In the genomic region with DNA sequence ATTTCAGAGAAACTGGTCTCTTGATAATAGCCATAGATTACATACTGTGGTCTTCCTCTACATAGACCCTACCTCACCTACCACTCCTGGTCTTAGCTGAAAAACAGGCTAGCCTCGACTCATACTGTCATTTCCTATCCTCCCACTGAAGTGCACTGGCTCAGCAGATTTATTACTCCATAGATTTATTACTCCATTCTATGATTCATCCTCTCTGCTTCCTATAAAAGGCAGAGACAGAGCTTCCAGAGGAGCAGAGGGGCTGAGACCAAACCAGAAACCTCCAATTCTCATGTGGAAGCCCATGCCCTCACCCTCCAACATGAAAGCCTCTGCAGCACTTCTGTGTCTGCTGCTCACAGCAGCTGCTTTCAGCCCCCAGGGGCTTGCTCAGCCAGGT, we compare ENCODE assay signal across 34 cellular contexts. TPM values are rescaled to one million over a fixed set of nuclear protein-coding genes. Genes with fewer than 3 reads are reported as not detected.
DNase-seq lines count a peak whose midpoint lies in the region; ATAC-seq, FAIRE-seq and TF ChIP-seq lines count a peak whose summit lies in the region.
"Had no signal": no experiment of that assay in that cellular context is flagged by ENCODE, and none has a peak within 500 bp of the region (broad histone marks: within the 10 kb centered on the region; RNA-seq: fewer than 3 reads in every experiment).

A gene (plus strand): TSS at position 253 of the 400 bp plus-strand sequence. CDS start 70 bp downstream, at position 323.

- 0% methylated on average over 1 of the region's 1 CpG for WGBS in A549 (ENCODE audit: missing lambda C conversion rate)
- no CpG with 5 or more reads among the region's 1 CpG for WGBS in IMR-90 (ENCODE audit: extremely low coverage in 2 of 2, insufficient read length in 1 of 2), 2 experiments
- 0% methylated on average over 1 of the region's 1 CpG for WGBS in prostate gland

- no peak within 1 kb of the TSS for H3K9ac ChIP-seq in IMR-90 (ENCODE audit: low read depth, low read length)
- H3K9ac ChIP-seq: neural progenitor cell had no signal

- no peak within 1 kb of the TSS for H2BK120ac ChIP-seq in IMR-90 (ENCODE audit: low read depth, low read length)

- no peaks in the 10 kb centered on the region for H4K20me1 ChIP-seq in IMR-90 (ENCODE audit: insufficient read depth, low read length)

- no peak within 1 kb of the TSS for H2AK9ac ChIP-seq in IMR-90 (replicated peaks; ENCODE audit: low read depth, low read length, poor library complexity)

- no peak within 1 kb of the TSS for H4K91ac ChIP-seq in IMR-90 (ENCODE audit: insufficient read depth, low read depth, low read length)

- DNase-seq in A549 (ENCODE audit: low read depth in 1 of 2, low spot score in 1 of 2) (no peak), IMR-90 (peak; percentile 36), fibroblast of villous mesenchyme (ENCODE audit: low read depth) (peak; percentile 37), pons (ENCODE audit: low spot score) (no peak), DMS53 treated with DMSO at 0.1 percent for 48 hours (lab: John Stamatoyannopoulos, UW; ENCODE audit: unreplicated experiment) (no peak), prostate gland (ENCODE audit: low spot score) (no peak), dedifferentiated amniotic fluid mesenchymal stem cell (ENCODE audit: extremely low spot score) (no peak)
- DNase-seq: activated CD4-positive, alpha-beta T cell treated with anti-CD3 and anti-CD28 coated beads, Interleukin-2, amount 50 U/mL, for 48 hours; activated CD4-positive, CD25-positive, alpha-beta regulatory T cell; activated effector memory CD4-positive, alpha-beta T cell treated with anti-CD3 and anti-CD28 coated beads, Interleukin-2, amount 50 U/mL, for 16 hours; BE2C; COR-L47; DMS79; effector CD4-positive, alpha-beta T cell; erythroblast; islet precursor cell; KBM-7; lower lobe of right lung; NCI-H1048; NCI-H187; psoas muscle; SHP77; stimulated activated CD4-positive, alpha-beta T cell treated with anti-CD3 and anti-CD28 coated beads, Interleukin-1b, Interleukin-23, amount 100 ng/mL, for 48 hours; T-cell had no signal

- H3K18ac ChIP-seq in IMR-90 (ENCODE audit: low read depth, low read length) = no peak within 1 kb of the TSS

- no peaks in the 10 kb centered on the region for H3K9me1 ChIP-seq in IMR-90 (ENCODE audit: insufficient read depth, low read length)

- intact Hi-C loops in IMR-90 (cut with micrococcal nuclease) = no loop called here
- intact Hi-C loops in prostate gland (cut with DNase I) = no loop called here

- no peak within 1 kb of the TSS for H2BK15ac ChIP-seq in IMR-90 (ENCODE audit: low read depth, low read length)

- no peak within 1 kb of the TSS for H2AFZ ChIP-seq in IMR-90 (replicated peaks; ENCODE audit: low read length, poor library complexity)
- H2AFZ ChIP-seq: neural progenitor cell had no signal

- TF ChIP-seq RAD21 in A549 (conservative IDR thresholded peaks at IDR 0.05 in 1 of 2, IDR thresholded peaks at IDR 0.05 in 1 of 2) = no peak
- no peak for TF ChIP-seq RAD21 in IMR-90 (IDR thresholded peaks at IDR 0.05; ENCODE audit: low read length)

- no peak within 1 kb of the TSS for H3K14ac ChIP-seq in IMR-90 (replicated peaks; ENCODE audit: low read depth, low read length)

- H3K27me3 ChIP-seq in IMR-90 (ENCODE audit: control insufficient read depth, insufficient read depth, low read length) (peaks cover 12% of the 10 kb centered on the region), prostate gland (replicated peaks; ENCODE audit: insufficient read depth) (peaks cover 4% of the 10 kb centered on the region)
- H3K27me3 ChIP-seq: neural progenitor cell had no signal

- H3K36me3 ChIP-seq in IMR-90 (ENCODE audit: control insufficient read depth, insufficient read depth, low read length) = no peaks in the 10 kb centered on the region
- no peaks in the 10 kb centered on the region for H3K36me3 ChIP-seq in prostate gland
- H3K36me3 ChIP-seq: BE2C, lower lobe of right lung, neural progenitor cell had no signal

- no peak within 1 kb of the TSS for H3K4me3 ChIP-seq in A549
- H3K4me3 ChIP-seq in IMR-90 (ENCODE audit: insufficient read depth, low read depth, low read length) = no peak within 1 kb of the TSS
- no peak within 1 kb of the TSS for H3K4me3 ChIP-seq in fibroblast of villous mesenchyme (ENCODE audit: low read depth, low read length)
- no peak within 1 kb of the TSS for H3K4me3 ChIP-seq in prostate gland
- H3K4me3 ChIP-seq: lower lobe of right lung, neural progenitor cell, psoas muscle, skin epidermis had no signal

- in situ Hi-C loops in IMR-90 (cut with MboI; ENCODE audit: low sequenced_read_pairs) = loop anchor here (10.0 to 25.0 kb wide), 3 partner anchors 65 to 842 kb away; a partner anchor contains a TSS

- CTCF ChIA-PET in A549 (lab: Yijun Ruan, JAX) = interaction anchor here (0.5 to 2.1 kb wide), 6 partner anchors 10 to 1685 kb away, joined by 3 to 6 read pairs (median 4); a partner anchor contains a TSS
- CTCF ChIA-PET in IMR-90 (lab: Yijun Ruan, JAX) = no interaction called here

- 0 out of 3 replicates have a peak, but pooled peaks cover 6% of the 10 kb centered on the region for H3K4me1 ChIP-seq in A549
- H3K4me1 ChIP-seq in IMR-90 (ENCODE audit: control insufficient read depth, insufficient read depth, low read length) = no peaks in the 10 kb centered on the region
- no peaks in the 10 kb centered on the region for H3K4me1 ChIP-seq in prostate gland (replicated peaks)
- H3K4me1 ChIP-seq: BE2C, lower lobe of right lung, neural progenitor cell, psoas muscle had no signal

- H3K4me2 ChIP-seq in A549 = no peak within 1 kb of the TSS
- H3K4me2 ChIP-seq in IMR-90 (ENCODE audit: low read depth, low read length) = no peak within 1 kb of the TSS
- H3K4me2 ChIP-seq: neural progenitor cell had no signal

- H4K8ac ChIP-seq in IMR-90 (ENCODE audit: low read depth in 2 of 2, low read length in 2 of 2) = no peak within 1 kb of the TSS

- H3K9me3 ChIP-seq in A549 (no peaks in the 10 kb centered on the region), IMR-90 (ENCODE audit: control insufficient read depth, insufficient read depth, low read length) (no peaks in the 10 kb centered on the region), prostate gland (no peaks in the 10 kb centered on the region)
- H3K9me3 ChIP-seq: BE2C, lower lobe of right lung, psoas muscle had no signal

- no peak for TF ChIP-seq EP300 in A549 (IDR thresholded peaks at IDR 0.05)

- TF ChIP-seq CTCF in A549 (IDR thresholded peaks at IDR 0.05) (no peak), IMR-90 (conservative IDR thresholded peaks at IDR 0.05; ENCODE audit: low read depth, low read length) (no peak), fibroblast of villous mesenchyme (IDR thresholded peaks at IDR 0.05; ENCODE audit: insufficient read depth, low read depth, low read length) (no peak), prostate gland (IDR thresholded peaks at IDR 0.05) (no peak)

- no peak within 1 kb of the TSS for H2BK5ac ChIP-seq in IMR-90 (ENCODE audit: low read depth, low read length, poor library complexity, severe bottlenecking)

- ATAC-seq in A549 (peak; percentile 66 to 68; a peak in 5 of 6 replicates), IMR-90 (ENCODE audit: low read depth) (peak; percentile 72), SK-N-SH treated with all-trans-retinoic acid at 6 μM for 48 hours (peak; percentile 50; the same call in 2 of the 3 replicates)
- ATAC-seq: lower lobe of right lung, psoas muscle, T-cell had no signal

- BruUV-seq in IMR-90 (replicated peaks; lab: Mats Ljungman, UMichigan) = no TSS peak

- no peak within 1 kb of the TSS for H3K4ac ChIP-seq in IMR-90 (ENCODE audit: low read depth, low read length)

- FAIRE-seq in A549 (lab: Jason Lieb, UNC) = no peak
- FAIRE-seq: A204.1, GM12891, H1 had no signal

- TF ChIP-seq POLR2A in A549 (IDR thresholded peaks at IDR 0.05; ENCODE audit: low read length) (no peak), IMR-90 (IDR thresholded peaks at IDR 0.05; ENCODE audit: low read depth, low read length) (no peak), prostate gland (IDR thresholded peaks at IDR 0.05) (no peak)

- no peak within 1 kb of the TSS for H3K23ac ChIP-seq in IMR-90 (ENCODE audit: low read depth, low read length)

- H3K27ac ChIP-seq in A549 (peak within 1 kb of the TSS in 1 of 2 experiments; percentile 58; a peak in 2 of 6 replicates), IMR-90 (ENCODE audit: insufficient read depth, low read length) (no peak within 1 kb of the TSS), prostate gland (no peak within 1 kb of the TSS)
- H3K27ac ChIP-seq: lower lobe of right lung, neural progenitor cell, psoas muscle, skin epidermis had no signal

- H3K56ac ChIP-seq in IMR-90 (ENCODE audit: extremely low read depth, insufficient read depth, low read length) = no peak within 1 kb of the TSS

- H2AK5ac ChIP-seq in IMR-90 (ENCODE audit: low read depth, low read length) = no peak within 1 kb of the TSS

- dilution Hi-C loops in IMR-90 (cut with HindIII; ENCODE audit: low sequenced_read_pairs, unreplicated experiment) = no loop called here

- H2BK20ac ChIP-seq in IMR-90 (ENCODE audit: low read depth, low read length) = no peak within 1 kb of the TSS

- H3K79me1 ChIP-seq in IMR-90 (ENCODE audit: low read depth in 1 of 2, low read length in 2 of 2) = no peaks in the 10 kb centered on the region

- POLR2A ChIA-PET in A549 (lab: Yijun Ruan, JAX) (interaction anchor here (0.6 kb wide), 1 partner anchor 13 kb away, joined by 3 read pairs; no protein-coding TSS in a partner anchor), IMR-90 (lab: Charles Lee; ENCODE audit: unreplicated experiment) (no interaction called here)

- no peak within 1 kb of the TSS for H4K5ac ChIP-seq in IMR-90 (ENCODE audit: low read depth, low read length)

TF ChIP-seq in A549, 52 proteins besides CTCF, POLR2A, EP300 and RAD21 (continues in another document):
- TF ChIP-seq NPAS2 (CRISPR knock-in tag; IDR thresholded peaks at IDR 0.05; ENCODE audit: borderline replicate concordance) = no peak

TF ChIP-seq in IMR-90, 13 proteins besides CTCF, POLR2A, EP300 and RAD21 (continues in another document):
- TF ChIP-seq MAFK (IDR thresholded peaks at IDR 0.05; ENCODE audit: low read depth, low read length) = peak; percentile 22; the same call in 1 of the 2 replicates
- no peak for TF ChIP-seq FOS (IDR thresholded peaks at IDR 0.05; ENCODE audit: low read depth, low read length)

RNA-seq across cellular contexts. Expression of the gene that starts here (rescaled TPM):
- polyA plus RNA-seq in A549 (2011; rRNA removed) (not detected in 2 replicates), A549 (2017; fragmentation: RNase III; extraction: RNeasy Plus Mini Kit Qiagen cat#74134 plus additional on column Dnase treatment) (0.13 to 0.17 TPM in 2 of 3 replicates, not detected in the other), IMR-90 (2012; rRNA removed) (0.24 and 0.58 TPM in 2 replicates)
- not detected in 2 replicates for polyA plus RNA-seq in A549 (2012; cell fraction: cytosol; rRNA removed)
- not detected in 2 replicates for polyA plus RNA-seq in A549 (2012; cell fraction: nucleus; rRNA removed)
- polyA minus RNA-seq in A549 (2011; rRNA and poly(A)+ RNA removed) = not detected in 2 replicates
- total RNA-seq in IMR-90 (2012; rRNA removed) (0.18 and 0.28 TPM in 2 replicates), fibroblast of villous mesenchyme (0.43 TPM in 1 of 2 replicates, not detected in the other), prostate gland (not detected)
- polyA plus RNA-seq in IMR-90 (2012; cell fraction: cytosol; rRNA removed) = 0.15 and 0.27 TPM in 2 replicates
- not detected in 2 replicates for polyA plus RNA-seq in IMR-90 (2012; cell fraction: nucleus; rRNA removed; ENCODE audit: low replicate concordance)
- total RNA-seq: cerebellum, glomerular endothelial cell, H1, HT1080, lower lobe of right lung, T-cell, ureter had no signal
- polyA plus RNA-seq: H1 had no signal

Comparison
In these comparisons a context has a peak if more than half of its experiments do, and no peak if none do; other contexts are left out.
1. Peak in ATAC-seq in A549; RNA of the gene not detected or under 1 TPM.
2. Peak in DNase-seq and ATAC-seq in IMR-90; RNA of the gene not detected or under 1 TPM.
3. Peak in DNase-seq in fibroblast of villous mesenchyme; RNA of the gene not detected or under 1 TPM.